In the genomic region with DNA sequence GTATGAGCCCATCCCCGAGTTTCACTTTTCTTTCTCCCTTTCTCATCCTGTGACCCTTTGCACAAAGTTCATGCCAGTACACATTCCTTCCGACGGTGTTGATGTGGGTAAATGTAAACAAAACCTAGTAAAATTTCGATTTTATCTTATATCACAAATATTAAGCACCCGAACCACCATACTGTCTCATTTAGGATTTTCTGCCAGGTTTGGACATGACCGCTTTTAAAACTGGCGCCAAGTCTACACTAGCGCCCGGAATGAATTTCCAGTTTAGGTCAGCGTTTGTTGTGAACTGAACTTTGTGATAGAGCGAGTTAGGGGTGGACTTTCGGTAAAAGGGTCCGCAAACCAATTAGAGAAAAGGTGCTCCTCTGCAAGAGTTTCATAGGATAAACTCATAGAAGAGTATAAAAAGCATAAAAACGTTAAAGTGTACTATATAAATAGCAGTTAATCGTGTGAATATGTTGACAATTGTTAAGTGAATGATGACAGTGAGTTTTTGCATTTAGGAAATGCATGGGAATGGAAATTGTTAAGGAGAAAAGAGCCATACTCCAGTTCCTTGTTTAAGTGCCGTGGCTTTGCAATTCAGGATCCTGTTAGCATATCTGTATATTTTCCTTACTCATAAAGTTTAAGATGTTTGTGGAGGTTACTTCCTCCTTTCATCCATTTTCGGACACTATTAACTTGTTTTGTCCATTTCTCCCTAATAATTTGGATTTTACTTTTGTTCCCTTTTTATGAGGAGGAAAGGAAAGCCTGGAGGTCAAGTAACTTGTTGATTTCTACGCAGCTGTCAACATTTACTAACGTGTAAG, we compare ENCODE assay signal across 8 cellular contexts. TPM values are rescaled to one million over a fixed set of nuclear protein-coding genes. Genes with fewer than 3 reads are reported as not detected.
DNase-seq lines count a peak whose midpoint lies in the region; ATAC-seq, FAIRE-seq and TF ChIP-seq lines count a peak whose summit lies in the region.

No MANE protein-coding gene starts in this region.

- H4K20me1 ChIP-seq in endothelial cell of umbilical vein (replicated peaks; ENCODE audit: control insufficient read depth, extremely low read depth, insufficient read depth, low read length), result no peaks in the 10 kb centered on the region

- TSS peak; percentile 51 for BruUV-seq in endothelial cell of umbilical vein (replicated peaks; lab: Mats Ljungman, UMichigan)

- TF ChIP-seq CTCF in endothelial cell of umbilical vein (IDR thresholded peaks at IDR 0.05; ENCODE audit: extremely low read depth in 1 of 2, insufficient read depth in 1 of 2, low read depth in 1 of 2, low read length in 2 of 2) (no peak), mucosa of descending colon (IDR thresholded peaks at IDR 0.05) (no peak)

- H3K4me2 ChIP-seq in endothelial cell of umbilical vein (ENCODE audit: insufficient read depth, low read length), result peak overlapping the region; percentile 93

- POLR2A ChIA-PET in endothelial cell of umbilical vein (lab: Charles Lee), result interaction anchor here (0.6 kb wide), 1 partner anchor 225 kb away, joined by 3 read pairs; no protein-coding TSS in a partner anchor

- peak; percentile 44 for FAIRE-seq in endothelial cell of umbilical vein (lab: Jason Lieb, UNC)

- CTCF ChIA-PET in endothelial cell of umbilical vein (lab: Charles Lee), result interaction anchor here (2.8 kb wide), 1 partner anchor 19 kb away, joined by 13 read pairs; no protein-coding TSS in a partner anchor

- ATAC-seq in GM21381 (IDR thresholded peaks at IDR 0.05; ENCODE audit: unreplicated experiment) (peak; percentile 22), mucosa of descending colon (peak; percentile 26), aorta (ENCODE audit: low FRiP score) (peak; percentile 49)

- DNase-seq in AML-193 (lab: John Stamatoyannopoulos, UW) (peak; percentile 58 to 60), RPMI7951 (ENCODE audit: low read depth) (peak; percentile 53), endothelial cell of umbilical vein (ENCODE audit: low read depth, low spot score) (peak; percentile 60), mucosa of descending colon (peak in 1 of 3 donors; percentile 31), aorta (no peak), NCI-H1694 (lab: John Stamatoyannopoulos, UW) (no peak)
- no peak for DNase-seq in activated CD8-positive, alpha-beta memory T cell treated with anti-CD3 and anti-CD28 coated beads for 24 hours

- peak overlapping the region; percentile 97 for H2AFZ ChIP-seq in endothelial cell of umbilical vein (ENCODE audit: low read depth, low read length)

- H3K4me1 ChIP-seq in endothelial cell of umbilical vein (ENCODE audit: control insufficient read depth, extremely low read depth, insufficient read depth, low read length) (peaks cover 8% of the 10 kb centered on the region), mucosa of descending colon (ENCODE audit: low read depth) (peaks cover 6% of the 10 kb centered on the region), aorta (ENCODE audit: control insufficient read depth in 1 of 2, insufficient read depth in 2 of 2, low read length in 2 of 2) (no peaks in the 10 kb centered on the region)

- dilution Hi-C loops in endothelial cell of umbilical vein (cut with MboI; ENCODE audit: extremely low pct_ligation_motif_present, low sequenced_read_pairs), result no loop called here

- H3K4me3 ChIP-seq in endothelial cell of umbilical vein (replicated peaks in 1 of 3; ENCODE audit: insufficient read depth in 1 of 3, low read depth in 1 of 3, low read length in 3 of 3) (peak overlapping the region; percentile 60 to 94 (median 93)), mucosa of descending colon (peak overlapping the region; percentile 54), aorta (ENCODE audit: low read length in 2 of 2) (peak overlapping the region; percentile 60 to 81)

- no peaks in the 10 kb centered on the region for H3K27me3 ChIP-seq in endothelial cell of umbilical vein (ENCODE audit: control insufficient read depth in 2 of 2, insufficient read depth in 2 of 2, low read length in 2 of 2)
- H3K27me3 ChIP-seq in aorta (ENCODE audit: control insufficient read depth in 1 of 2, insufficient read depth in 2 of 2, low read length in 1 of 2), result no peaks in the 10 kb centered on the region

- intact Hi-C loops in endothelial cell of umbilical vein (cut with micrococcal nuclease) (no loop called here), mucosa of descending colon (cut with DNase I, micrococcal nuclease) (no loop called here), aorta (cut with DNase I) (no loop called here)

- peak overlapping the region; percentile 83 for H3K9ac ChIP-seq in endothelial cell of umbilical vein (replicated peaks; ENCODE audit: extremely low read depth, insufficient read depth, low read length)

- no peak for TF ChIP-seq POLR2A in endothelial cell of umbilical vein (IDR thresholded peaks at IDR 0.05; ENCODE audit: low read depth, low read length)

- 6 to 7% methylated on average over 19 of the region's 19 CpGs for WGBS in aorta, 2 donors

- H3K9me3 ChIP-seq in endothelial cell of umbilical vein (replicated peaks; ENCODE audit: control insufficient read depth, insufficient read depth, low read length) (no peaks in the 10 kb centered on the region), mucosa of descending colon (no peaks in the 10 kb centered on the region), aorta (ENCODE audit: control insufficient read depth, low read length) (no peaks in the 10 kb centered on the region)

- H3K79me2 ChIP-seq in endothelial cell of umbilical vein (ENCODE audit: control insufficient read depth, insufficient read depth, low read length), result no peaks in the 10 kb centered on the region

- H3K36me3 ChIP-seq in endothelial cell of umbilical vein (ENCODE audit: control insufficient read depth in 2 of 2, extremely low read depth in 1 of 2, insufficient read depth in 2 of 2, low read length in 2 of 2) (no peaks in the 10 kb centered on the region), mucosa of descending colon (ENCODE audit: low read depth) (no peaks in the 10 kb centered on the region), aorta (ENCODE audit: control insufficient read depth in 1 of 2, insufficient read depth in 2 of 2, low read length in 1 of 2) (no peaks in the 10 kb centered on the region)

- no peaks in the 10 kb centered on the region for H3K9me1 ChIP-seq in endothelial cell of umbilical vein (replicated peaks; ENCODE audit: control insufficient read depth, extremely low read depth, insufficient read depth, low read length)

- peak overlapping the region; percentile 49 for H3K27ac ChIP-seq in endothelial cell of umbilical vein (ENCODE audit: insufficient read depth, low read depth, low read length)
- H3K27ac ChIP-seq in aorta (ENCODE audit: low read depth in 1 of 2, low read length in 2 of 2), result peak overlapping the region; percentile 34 to 67

TF ChIP-seq in endothelial cell of umbilical vein, 7 proteins besides CTCF, POLR2A, EP300 and RAD21:
- TF ChIP-seq, protein P1, sequence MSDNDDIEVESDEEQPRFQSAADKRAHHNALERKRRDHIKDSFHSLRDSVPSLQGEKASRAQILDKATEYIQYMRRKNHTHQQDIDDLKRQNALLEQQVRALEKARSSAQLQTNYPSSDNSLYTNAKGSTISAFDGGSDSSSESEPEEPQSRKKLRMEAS (IDR thresholded peaks at IDR 0.05; ENCODE audit: insufficient read depth, insufficient read length), result no peak
- TF ChIP-seq EZH2 (IDR thresholded peaks at IDR 0.05; ENCODE audit: borderline replicate concordance, low read depth, low read length, severe bottlenecking), result no peak
TF ChIP-seq in endothelial cell of umbilical vein: peak in this region for 0.

RNA-seq across cellular contexts. Expression of a gene that starts 1.0 kb away (rescaled TPM):
- total RNA-seq in RPMI7951 (2014; rRNA removed; shearing (Covaris generic)), result 8.5 and 8.8 TPM in 2 replicates
- total RNA-seq in endothelial cell of umbilical vein (3.3 and 4.8 TPM in 2 replicates), mucosa of descending colon (10 to 100 TPM; 13.0 to 21.9 (median 15.3) TPM), aorta (1 to 10 TPM; 7.1 to 8.0 TPM)
- polyA plus RNA-seq in endothelial cell of umbilical vein (0.30 and 0.76 TPM in 2 replicates), aorta (1 to 10 TPM; 5.4 to 9.1 TPM)
- 1.1 and 1.2 TPM in 2 replicates for polyA plus RNA-seq in endothelial cell of umbilical vein (2011; cell fraction: cytosol; rRNA removed)
- polyA plus RNA-seq in endothelial cell of umbilical vein (2011; cell fraction: nucleus; rRNA removed), result 1.3 and 1.6 TPM in 2 replicates
- 1.2 and 3.2 TPM in 2 replicates for polyA plus RNA-seq in endothelial cell of umbilical vein (2012)
- polyA minus RNA-seq in endothelial cell of umbilical vein, result 0.80 and 1.8 TPM in 2 replicates
- polyA minus RNA-seq in endothelial cell of umbilical vein (2011; cell fraction: cytosol; rRNA and poly(A)+ RNA removed), result not detected
- 3.2 and 3.9 TPM in 2 replicates for polyA minus RNA-seq in endothelial cell of umbilical vein (2011; cell fraction: nucleus; rRNA and poly(A)+ RNA removed)

Comparison
In these comparisons a context has a peak if more than half of its experiments do, and no peak if none do; other contexts are left out.
1. DNase-seq: peak in AML-193 (2 of 2), RPMI7951 (single experiment) and endothelial cell of umbilical vein (single experiment); none in aorta (0 of 2), NCI-H1694 (single experiment) and activated CD8-positive, alpha-beta memory T cell treated with anti-CD3 and anti-CD28 coated beads for 24 hours (single experiment).
2. Peak in every context shown above with its lines, with median percentiles within 50 percentile points of each other: ATAC-seq and H3K4me3 ChIP-seq.